Comparison of ENCODE assay signal across 1 cellular context in the genomic region with DNA sequence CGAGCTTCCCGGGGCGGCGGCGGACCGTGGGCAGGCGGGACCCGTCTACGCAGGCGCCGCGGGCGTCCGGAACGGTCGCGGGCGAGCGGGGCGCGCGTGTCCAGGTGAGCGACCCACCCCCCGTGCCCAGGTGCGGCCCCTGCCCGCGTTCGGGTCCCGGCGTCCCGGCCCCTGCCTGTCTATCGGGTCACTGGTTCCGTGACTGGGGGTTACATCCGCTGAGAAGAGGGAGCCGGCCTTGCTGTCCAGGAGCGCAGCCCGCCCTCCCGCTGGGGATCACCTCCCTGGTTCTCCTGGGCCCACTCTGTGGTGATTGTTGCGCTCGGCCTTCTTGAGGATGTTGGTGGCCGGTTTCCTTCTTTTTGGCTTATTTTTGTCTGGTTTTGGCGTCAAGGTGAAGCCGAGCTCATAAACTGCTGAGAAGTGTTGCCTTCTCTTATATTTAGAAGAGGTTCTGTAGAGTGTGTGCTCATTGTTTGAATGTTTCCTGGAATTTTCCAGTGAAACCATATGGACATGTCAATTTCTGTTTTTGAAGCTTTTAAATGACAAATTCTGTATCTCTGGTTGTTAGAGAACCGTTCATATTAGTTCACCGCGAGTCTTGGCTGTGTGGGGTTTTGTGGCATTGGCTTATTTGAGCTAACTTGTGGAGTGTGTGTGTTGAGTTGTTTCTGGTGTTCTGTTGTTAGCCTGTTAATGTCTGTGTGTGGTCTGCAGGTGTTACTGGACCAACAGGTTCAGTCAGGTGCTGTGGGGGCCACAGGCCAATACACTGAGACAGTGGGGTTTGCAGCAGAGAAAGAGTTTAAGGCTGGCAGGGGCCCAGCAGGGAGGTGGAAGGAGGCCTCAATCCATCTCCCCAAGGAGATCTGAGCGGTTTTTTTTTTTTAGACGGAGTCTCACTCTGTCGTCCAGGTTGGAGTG.
TF ChIP-seq lines count a peak whose summit lies in the region.

No MANE protein-coding gene starts in this region.

TF ChIP-seq in GM12878, 131 proteins besides CTCF, POLR2A, EP300 and RAD21 (continued from another document and continues in another):
- peak; percentile 65 for TF ChIP-seq NKRF (conservative IDR thresholded peaks at IDR 0.05)
- TF ChIP-seq, protein P1, sequence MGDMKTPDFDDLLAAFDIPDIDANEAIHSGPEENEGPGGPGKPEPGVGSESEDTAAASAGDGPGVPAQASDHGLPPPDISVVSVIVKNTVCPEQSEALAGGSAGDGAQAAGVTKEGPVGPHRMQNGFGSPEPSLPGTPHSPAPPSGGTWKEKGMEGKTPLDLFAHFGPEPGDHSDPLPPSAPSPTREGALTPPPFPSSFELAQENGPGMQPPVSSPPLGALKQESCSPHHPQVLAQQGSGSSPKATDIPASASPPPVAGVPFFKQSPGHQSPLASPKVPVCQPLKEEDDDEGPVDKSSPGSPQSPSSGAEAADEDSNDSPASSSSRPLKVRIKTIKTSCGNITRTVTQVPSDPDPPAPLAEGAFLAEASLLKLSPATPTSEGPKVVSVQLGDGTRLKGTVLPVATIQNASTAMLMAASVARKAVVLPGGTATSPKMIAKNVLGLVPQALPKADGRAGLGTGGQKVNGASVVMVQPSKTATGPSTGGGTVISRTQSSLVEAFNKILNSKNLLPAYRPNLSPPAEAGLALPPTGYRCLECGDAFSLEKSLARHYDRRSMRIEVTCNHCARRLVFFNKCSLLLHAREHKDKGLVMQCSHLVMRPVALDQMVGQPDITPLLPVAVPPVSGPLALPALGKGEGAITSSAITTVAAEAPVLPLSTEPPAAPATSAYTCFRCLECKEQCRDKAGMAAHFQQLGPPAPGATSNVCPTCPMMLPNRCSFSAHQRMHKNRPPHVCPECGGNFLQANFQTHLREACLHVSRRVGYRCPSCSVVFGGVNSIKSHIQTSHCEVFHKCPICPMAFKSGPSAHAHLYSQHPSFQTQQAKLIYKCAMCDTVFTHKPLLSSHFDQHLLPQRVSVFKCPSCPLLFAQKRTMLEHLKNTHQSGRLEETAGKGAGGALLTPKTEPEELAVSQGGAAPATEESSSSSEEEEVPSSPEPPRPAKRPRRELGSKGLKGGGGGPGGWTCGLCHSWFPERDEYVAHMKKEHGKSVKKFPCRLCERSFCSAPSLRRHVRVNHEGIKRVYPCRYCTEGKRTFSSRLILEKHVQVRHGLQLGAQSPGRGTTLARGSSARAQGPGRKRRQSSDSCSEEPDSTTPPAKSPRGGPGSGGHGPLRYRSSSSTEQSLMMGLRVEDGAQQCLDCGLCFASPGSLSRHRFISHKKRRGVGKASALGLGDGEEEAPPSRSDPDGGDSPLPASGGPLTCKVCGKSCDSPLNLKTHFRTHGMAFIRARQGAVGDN (IDR thresholded peaks at IDR 0.05): no peak
- TF ChIP-seq PAX5 (IDR thresholded peaks at IDR 0.05; ENCODE audit: borderline replicate concordance, low read depth, low read length): no peak
- TF ChIP-seq, protein P2, sequence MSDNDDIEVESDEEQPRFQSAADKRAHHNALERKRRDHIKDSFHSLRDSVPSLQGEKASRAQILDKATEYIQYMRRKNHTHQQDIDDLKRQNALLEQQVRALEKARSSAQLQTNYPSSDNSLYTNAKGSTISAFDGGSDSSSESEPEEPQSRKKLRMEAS (IDR thresholded peaks at IDR 0.05; ENCODE audit: low read depth, low read length): no peak
- no peak for TF ChIP-seq CBX5 (IDR thresholded peaks at IDR 0.05; ENCODE audit: low read depth)
- TF ChIP-seq MEF2A (IDR thresholded peaks at IDR 0.05; ENCODE audit: insufficient read depth, low read depth, low read length): no peak
- TF ChIP-seq BCL11A (IDR thresholded peaks at IDR 0.05; ENCODE audit: low read depth, low read length): no peak
- TF ChIP-seq, protein P3, sequence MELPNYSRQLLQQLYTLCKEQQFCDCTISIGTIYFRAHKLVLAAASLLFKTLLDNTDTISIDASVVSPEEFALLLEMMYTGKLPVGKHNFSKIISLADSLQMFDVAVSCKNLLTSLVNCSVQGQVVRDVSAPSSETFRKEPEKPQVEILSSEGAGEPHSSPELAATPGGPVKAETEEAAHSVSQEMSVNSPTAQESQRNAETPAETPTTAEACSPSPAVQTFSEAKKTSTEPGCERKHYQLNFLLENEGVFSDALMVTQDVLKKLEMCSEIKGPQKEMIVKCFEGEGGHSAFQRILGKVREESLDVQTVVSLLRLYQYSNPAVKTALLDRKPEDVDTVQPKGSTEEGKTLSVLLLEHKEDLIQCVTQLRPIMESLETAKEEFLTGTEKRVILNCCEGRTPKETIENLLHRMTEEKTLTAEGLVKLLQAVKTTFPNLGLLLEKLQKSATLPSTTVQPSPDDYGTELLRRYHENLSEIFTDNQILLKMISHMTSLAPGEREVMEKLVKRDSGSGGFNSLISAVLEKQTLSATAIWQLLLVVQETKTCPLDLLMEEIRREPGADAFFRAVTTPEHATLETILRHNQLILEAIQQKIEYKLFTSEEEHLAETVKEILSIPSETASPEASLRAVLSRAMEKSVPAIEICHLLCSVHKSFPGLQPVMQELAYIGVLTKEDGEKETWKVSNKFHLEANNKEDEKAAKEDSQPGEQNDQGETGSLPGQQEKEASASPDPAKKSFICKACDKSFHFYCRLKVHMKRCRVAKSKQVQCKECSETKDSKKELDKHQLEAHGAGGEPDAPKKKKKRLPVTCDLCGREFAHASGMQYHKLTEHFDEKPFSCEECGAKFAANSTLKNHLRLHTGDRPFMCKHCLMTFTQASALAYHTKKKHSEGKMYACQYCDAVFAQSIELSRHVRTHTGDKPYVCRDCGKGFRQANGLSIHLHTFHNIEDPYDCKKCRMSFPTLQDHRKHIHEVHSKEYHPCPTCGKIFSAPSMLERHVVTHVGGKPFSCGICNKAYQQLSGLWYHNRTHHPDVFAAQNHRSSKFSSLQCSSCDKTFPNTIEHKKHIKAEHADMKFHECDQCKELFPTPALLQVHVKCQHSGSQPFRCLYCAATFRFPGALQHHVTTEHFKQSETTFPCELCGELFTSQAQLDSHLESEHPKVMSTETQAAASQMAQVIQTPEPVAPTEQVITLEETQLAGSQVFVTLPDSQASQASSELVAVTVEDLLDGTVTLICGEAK (IDR thresholded peaks at IDR 0.05; ENCODE audit: borderline replicate concordance): no peak
- no peak for TF ChIP-seq ZNF24 (IDR thresholded peaks at IDR 0.05)
- TF ChIP-seq RELB (IDR thresholded peaks at IDR 0.05; ENCODE audit: low read depth): no peak
- no peak for TF ChIP-seq IKZF1 (conservative IDR thresholded peaks at IDR 0.05)
- TF ChIP-seq TAF1 (IDR thresholded peaks at IDR 0.05; ENCODE audit: borderline replicate concordance, low read depth, low read length): no peak
- TF ChIP-seq KAT2A (conservative IDR thresholded peaks at IDR 0.05; ENCODE audit: control insufficient read depth, low read depth, low read length): no peak
- TF ChIP-seq ZBTB11 (CRISPR knock-in tag; IDR thresholded peaks at IDR 0.05): no peak
- no peak for TF ChIP-seq PKNOX1 (IDR thresholded peaks at IDR 0.05)
- no peak for TF ChIP-seq EZH2 (IDR thresholded peaks at IDR 0.05; ENCODE audit: borderline replicate concordance, control insufficient read depth, low read depth, low read length)
- peak; percentile 37; the same call in 1 of the 2 replicates for TF ChIP-seq LARP7 (IDR thresholded peaks at IDR 0.05)
- no peak for TF ChIP-seq BHLHE40 (IDR thresholded peaks at IDR 0.05; ENCODE audit: borderline replicate concordance in 1 of 2, low read depth in 2 of 2, low read length in 1 of 2)
- TF ChIP-seq USF1 (IDR thresholded peaks at IDR 0.05; ENCODE audit: borderline replicate concordance, extremely low read length, insufficient read depth, low read depth, low read length): no peak
- peak; percentile 26 for TF ChIP-seq KLF5 (IDR thresholded peaks at IDR 0.05; ENCODE audit: partially characterized antibody)
- TF ChIP-seq FOS (IDR thresholded peaks at IDR 0.05; ENCODE audit: borderline replicate concordance, extremely low read depth, insufficient read length): no peak
- no peak for TF ChIP-seq SRF (IDR thresholded peaks at IDR 0.05; ENCODE audit: low read depth in 2 of 2, low read length in 2 of 2)
- peak; percentile 61; the same call in 1 of the 2 replicates for TF ChIP-seq ZBTB33 (IDR thresholded peaks at IDR 0.05)
- TF ChIP-seq GABPA (IDR thresholded peaks at IDR 0.05; ENCODE audit: low read depth): no peak
- no peak for TF ChIP-seq IKZF2 (IDR thresholded peaks at IDR 0.05)
- TF ChIP-seq ASH2L (IDR thresholded peaks at IDR 0.05; ENCODE audit: borderline replicate concordance, low read depth): no peak
